ENCODE assay signal across 9 cellular contexts in genomic region chr9:72041775-72042194, GRCh38. TPM values are rescaled to one million over a fixed set of nuclear protein-coding genes. Genes with fewer than 3 reads are reported as not detected.
DNase-seq lines count a peak whose midpoint lies in the region; ATAC-seq, FAIRE-seq and TF ChIP-seq lines count a peak whose summit lies in the region.
"Had no signal": no experiment of that assay in that cellular context is flagged by ENCODE, and none has a peak within 500 bp of the region (broad histone marks: within the 10 kb centered on the region; RNA-seq: fewer than 3 reads in every experiment).

No MANE protein-coding gene starts in this region.

- H3K4me3 Mint-ChIP-seq in activated CD4-positive, alpha-beta T cell treated with anti-CD3 and anti-CD28 coated beads, Interleukin-2, amount 10 ng/mL, durations not matched to agents 7 days and 5 days = no peak overlapping the region

- 52 to 56% methylated on average over 7 of the region's 7 CpGs for WGBS in pancreas, 2 donors

- DNase-seq in GM04504 (ENCODE audit: low read depth) = peak; percentile 69
- DNase-seq in NCI-H2029 treated with DMSO at 0.1 percent for 48 hours (lab: John Stamatoyannopoulos, UW) = peak; percentile 1
- peak; percentile 99 for DNase-seq in epithelial cell of proximal tubule (ENCODE audit: low read depth)
- peak in 4 of 6 donors; percentile 8 to 27 (median 17) for DNase-seq in pancreas
- DNase-seq in stimulated activated naive CD8-positive, alpha-beta T cell treated with anti-CD3 and anti-CD28 coated beads, Interleukin-15, Interleukin-2, amounts not matched to agents 100 U/mL and 50 U/mL, for 24 hours = no peak
- DNase-seq in activated CD4-positive, alpha-beta T cell treated with anti-CD3 and anti-CD28 coated beads, Interleukin-2, amount 10 ng/mL, durations not matched to agents 7 days and 5 days = no peak
- no peak for DNase-seq in hypothalamus (lab: John Stamatoyannopoulos, UW)

- no peaks in the 10 kb centered on the region for H3K36me3 ChIP-seq in pancreas

- no peaks in the 10 kb centered on the region for H3K27me3 ChIP-seq in pancreas

- H3K4me1 ChIP-seq in pancreas = no peaks in the 10 kb centered on the region

- POLR2A ChIA-PET in activated CD4-positive, alpha-beta T cell treated with anti-CD3 and anti-CD28 coated beads, Interleukin-2, amount 10 ng/mL, durations not matched to agents 7 days and 5 days (lab: Charles Lee) = no interaction called here

- no peaks in the 10 kb centered on the region for H3K36me3 Mint-ChIP-seq in activated CD4-positive, alpha-beta T cell treated with anti-CD3 and anti-CD28 coated beads, Interleukin-2, amount 10 ng/mL, durations not matched to agents 7 days and 5 days (ENCODE audit: low read depth)

- no peak overlapping the region for H3K27ac Mint-ChIP-seq in activated CD4-positive, alpha-beta T cell treated with anti-CD3 and anti-CD28 coated beads, Interleukin-2, amount 10 ng/mL, durations not matched to agents 7 days and 5 days

- no peaks in the 10 kb centered on the region for H3K9me3 Mint-ChIP-seq in activated CD4-positive, alpha-beta T cell treated with anti-CD3 and anti-CD28 coated beads, Interleukin-2, amount 10 ng/mL, durations not matched to agents 7 days and 5 days

- peaks cover 10% of the 10 kb centered on the region for H3K27me3 Mint-ChIP-seq in activated CD4-positive, alpha-beta T cell treated with anti-CD3 and anti-CD28 coated beads, Interleukin-2, amount 10 ng/mL, durations not matched to agents 7 days and 5 days

- peaks cover 2% of the 10 kb centered on the region for H3K4me1 Mint-ChIP-seq in activated CD4-positive, alpha-beta T cell treated with anti-CD3 and anti-CD28 coated beads, Interleukin-2, amount 10 ng/mL, durations not matched to agents 7 days and 5 days

- peak in 3 of 4 donors; percentile 45 to 74 (median 46) for ATAC-seq in pancreas
- no peak for ATAC-seq in HG03565 (IDR thresholded peaks at IDR 0.05; ENCODE audit: unreplicated experiment)
- no peak for ATAC-seq in stimulated activated naive CD8-positive, alpha-beta T cell treated with anti-CD3 and anti-CD28 coated beads, Interleukin-15, Interleukin-2, amounts not matched to agents 100 U/mL and 50 U/mL, for 24 hours

- CTCF ChIA-PET in activated CD4-positive, alpha-beta T cell treated with anti-CD3 and anti-CD28 coated beads, Interleukin-2, amount 10 ng/mL, durations not matched to agents 7 days and 5 days (lab: Charles Lee) = interaction anchor here (0.8 kb wide), 1 partner anchor 20 kb away, joined by 4 read pairs; no protein-coding TSS in a partner anchor

- no peak for FAIRE-seq in pancreas (lab: Jason Lieb, UNC)

- no peak overlapping the region for H3K27ac ChIP-seq in pancreas
- H3K27ac ChIP-seq: KMS-11 had no signal

- no peaks in the 10 kb centered on the region for H3K9me3 ChIP-seq in pancreas

- intact Hi-C loops in pancreas (cut with DNase I) = no loop called here

- TF ChIP-seq CTCF in epithelial cell of proximal tubule (conservative IDR thresholded peaks at IDR 0.05; ENCODE audit: low read depth, low read length) (no peak), pancreas (IDR thresholded peaks at IDR 0.05) (no peak)

- H3K4me3 ChIP-seq in epithelial cell of proximal tubule (ENCODE audit: low read depth, low read length) (peak overlapping the region; percentile 21), pancreas (no peak overlapping the region)

RNA-seq across cellular contexts. Expression of gene C9orf57, which starts 18.6 kb away (rescaled TPM):
- total RNA-seq in epithelial cell of proximal tubule (not detected in 2 replicates), pancreas (not detected)
- polyA plus RNA-seq in pancreas = not detected
- not detected for total RNA-seq in activated CD4-positive, alpha-beta T cell treated with anti-CD3 and anti-CD28 coated beads, Interleukin-2, amount 10 ng/mL, durations not matched to agents 7 days and 5 days

Comparison
In these comparisons a context has a peak if more than half of its experiments do, and no peak if none do; other contexts are left out.
1. DNase-seq: peak in GM04504 (single experiment), NCI-H2029 treated with DMSO at 0.1 percent for 48 hours (single experiment), epithelial cell of proximal tubule (single experiment) and pancreas (4 of 6); none in stimulated activated naive CD8-positive, alpha-beta T cell treated with anti-CD3 and anti-CD28 coated beads, Interleukin-15, Interleukin-2, amounts not matched to agents 100 U/mL and 50 U/mL, for 24 hours (single experiment), activated CD4-positive, alpha-beta T cell treated with anti-CD3 and anti-CD28 coated beads, Interleukin-2, amount 10 ng/mL, durations not matched to agents 7 days and 5 days (single experiment) and hypothalamus (0 of 51).
2. ATAC-seq: peak in pancreas (3 of 4); none in HG03565 (single experiment) and stimulated activated naive CD8-positive, alpha-beta T cell treated with anti-CD3 and anti-CD28 coated beads, Interleukin-15, Interleukin-2, amounts not matched to agents 100 U/mL and 50 U/mL, for 24 hours (single experiment).